Comparison of ENCODE assay signal across 14 cellular contexts in genomic region chr10:78838141-78838540, GRCh38.
DNase-seq lines count a peak whose midpoint lies in the region; ATAC-seq and TF ChIP-seq lines count a peak whose summit lies in the region.
"Had no signal": no experiment of that assay in that cellular context is flagged by ENCODE, and none has a peak within 500 bp of the region (broad histone marks: within the 10 kb centered on the region; RNA-seq: fewer than 3 reads in every experiment).

No MANE protein-coding gene starts in this region.

- no peak overlapping the region for H3K4me3 ChIP-seq in PC-3 (ENCODE audit: low read length)
- H3K4me3 ChIP-seq in fibroblast of the aortic adventitia (ENCODE audit: low read depth, low read length) = no peak overlapping the region
- H3K4me3 ChIP-seq in upper lobe of right lung = no peak overlapping the region
- no peak overlapping the region for H3K4me3 ChIP-seq in heart right ventricle
- H3K4me3 ChIP-seq: BLaER1 treated with 17β-estradiol and CSF1 and Interleukin-3, amounts not matched to agents 10 nM and 100 nM had no signal

- no peak overlapping the region for H2AFZ ChIP-seq in PC-3 (ENCODE audit: low read length)

- no peaks in the 10 kb centered on the region for H3K36me3 ChIP-seq in PC-3 (ENCODE audit: low read depth, low read length)
- no peaks in the 10 kb centered on the region for H3K36me3 ChIP-seq in upper lobe of right lung
- H3K36me3 ChIP-seq in heart right ventricle = no peaks in the 10 kb centered on the region
- H3K36me3 ChIP-seq: BLaER1 treated with 17β-estradiol and CSF1 and Interleukin-3, amounts not matched to agents 10 nM and 100 nM had no signal

- peaks cover 36% of the 10 kb centered on the region for H3K27me3 Mint-ChIP-seq in activated T-cell treated with anti-CD3 and anti-CD28 coated beads, Interleukin-2, amount 50 U/mL, for 72 hours (ENCODE audit: low read depth)

- DNase-seq in PC-3 (no peak), astrocyte of the hippocampus (ENCODE audit: low read depth, low spot score) (peak; percentile 46), fibroblast of the aortic adventitia (ENCODE audit: low read depth) (peak; percentile 63), upper lobe of right lung (no peak), heart right ventricle (no peak)
- DNase-seq in activated T-cell treated with anti-CD3 and anti-CD28 coated beads, Interleukin-2, amount 50 U/mL, for 72 hours = no peak
- DNase-seq: Caco-2; CD4-positive, CD25-positive, alpha-beta regulatory T cell; CD8-positive, alpha-beta memory T cell; GDM1; HCEC 1CT had no signal

- H3F3A ChIP-seq in PC-3 (ENCODE audit: low read length, unreplicated experiment) = no peaks in the 10 kb centered on the region

- H3K4me1 ChIP-seq in PC-3 (ENCODE audit: insufficient read depth, low read length) (no peaks in the 10 kb centered on the region), upper lobe of right lung (no peaks in the 10 kb centered on the region), heart right ventricle (no peaks in the 10 kb centered on the region)
- H3K4me1 ChIP-seq: Caco-2 had no signal

- no peak overlapping the region for H3K9ac ChIP-seq in PC-3 (ENCODE audit: low read length)
- H3K9ac ChIP-seq: BLaER1 treated with 17β-estradiol and CSF1 and Interleukin-3, amounts not matched to agents 10 nM and 100 nM had no signal

- intact Hi-C loops in PC-3 (cut with micrococcal nuclease) (no loop called here), upper lobe of right lung (cut with DNase I) (no loop called here), heart right ventricle (cut with DNase I) (no loop called here)

- no peaks in the 10 kb centered on the region for H4K20me1 ChIP-seq in PC-3 (ENCODE audit: low read length)
- H4K20me1 ChIP-seq: BLaER1 treated with 17β-estradiol and CSF1 and Interleukin-3, amounts not matched to agents 10 nM and 100 nM had no signal

- H3K4me3 Mint-ChIP-seq in activated T-cell treated with anti-CD3 and anti-CD28 coated beads, Interleukin-2, amount 50 U/mL, for 72 hours = no peak overlapping the region
- H3K4me3 Mint-ChIP-seq: B cell; CD4-positive, CD25-positive, alpha-beta regulatory T cell; CD8-positive, alpha-beta memory T cell had no signal

- no peaks in the 10 kb centered on the region for H3K9me3 ChIP-seq in PC-3 (ENCODE audit: low read length)
- H3K9me3 ChIP-seq in upper lobe of right lung = no peaks in the 10 kb centered on the region
- H3K9me3 ChIP-seq in heart right ventricle = peaks cover 0 to 12% (median 0%) of the 10 kb centered on the region in 11 donors

- H3K4me2 ChIP-seq in PC-3 (ENCODE audit: low read length) = no peak overlapping the region
- H3K4me2 ChIP-seq: BLaER1 treated with 17β-estradiol and CSF1 and Interleukin-3, amounts not matched to agents 10 nM and 100 nM had no signal

- H3K27ac ChIP-seq in PC-3 (ENCODE audit: low read length) (no peak overlapping the region), upper lobe of right lung (no peak overlapping the region), heart right ventricle (no peak overlapping the region)
- H3K27ac ChIP-seq: BLaER1 treated with 17β-estradiol and CSF1 and Interleukin-3, amounts not matched to agents 10 nM and 100 nM had no signal

- 58 to 79% methylated on average over 3 of the region's 3 CpGs for WGBS in heart right ventricle, 2 donors

- H3K4me1 Mint-ChIP-seq in activated T-cell treated with anti-CD3 and anti-CD28 coated beads, Interleukin-2, amount 50 U/mL, for 72 hours (ENCODE audit: low read depth) = no peaks in the 10 kb centered on the region
- H3K4me1 Mint-ChIP-seq: B cell; CD4-positive, CD25-positive, alpha-beta regulatory T cell; CD8-positive, alpha-beta memory T cell had no signal

- no peaks in the 10 kb centered on the region for H3K79me2 ChIP-seq in PC-3 (ENCODE audit: low read length)

- ATAC-seq in PC-3 = peak; percentile 33
- ATAC-seq in upper lobe of right lung = peak; percentile 33
- ATAC-seq in heart right ventricle = no peak
- no peak for ATAC-seq in activated T-cell treated with anti-CD3 and anti-CD28 coated beads, Interleukin-2, amount 50 U/mL, for 72 hours (replicated peaks in 1 of 2)
- no peak for ATAC-seq in GM18909 (IDR thresholded peaks at IDR 0.05; ENCODE audit: poor library complexity, unreplicated experiment)

- H3K9me3 Mint-ChIP-seq in activated T-cell treated with anti-CD3 and anti-CD28 coated beads, Interleukin-2, amount 50 U/mL, for 72 hours = peaks cover 3 to 7% of the 10 kb centered on the region in 2 donors

- peaks cover 10% of the 10 kb centered on the region; the same call in 1 of the 2 replicates for H3K9me2 ChIP-seq in PC-3 (replicated peaks; ENCODE audit: low read length)

- no peak overlapping the region for H3K27ac Mint-ChIP-seq in activated T-cell treated with anti-CD3 and anti-CD28 coated beads, Interleukin-2, amount 50 U/mL, for 72 hours
- H3K27ac Mint-ChIP-seq: B cell; CD4-positive, CD25-positive, alpha-beta regulatory T cell had no signal

- CTCF ChIA-PET in PC-3 (lab: Charles Lee) = interaction anchor here (0.5 to 0.6 kb wide), 2 partner anchors 231 to 522 kb away, joined by 3 read pairs; no protein-coding TSS in a partner anchor

- BruUV-seq in PC-3 (replicated peaks; lab: Mats Ljungman, UMichigan) = no TSS peak

- H3K27me3 ChIP-seq in PC-3 (ENCODE audit: low read length) (peaks cover 40% of the 10 kb centered on the region), upper lobe of right lung (no peaks in the 10 kb centered on the region), heart right ventricle (peaks cover 0 to 4% (median 0%) of the 10 kb centered on the region in 7 donors)
- H3K27me3 ChIP-seq: BLaER1 treated with 17β-estradiol and CSF1 and Interleukin-3, amounts not matched to agents 10 nM and 100 nM had no signal

- H3K36me3 Mint-ChIP-seq in activated T-cell treated with anti-CD3 and anti-CD28 coated beads, Interleukin-2, amount 50 U/mL, for 72 hours (ENCODE audit: insufficient read depth in 2 of 2) = no peaks in the 10 kb centered on the region
- H3K36me3 Mint-ChIP-seq: CD4-positive, CD25-positive, alpha-beta regulatory T cell; CD8-positive, alpha-beta memory T cell had no signal

- no peak for TF ChIP-seq CTCF in PC-3 (conservative IDR thresholded peaks at IDR 0.05; ENCODE audit: low read depth, low read length)
- TF ChIP-seq CTCF in fibroblast of the aortic adventitia (IDR thresholded peaks at IDR 0.05; ENCODE audit: insufficient read depth, low read length) = no peak
- no peak for TF ChIP-seq CTCF in upper lobe of right lung (IDR thresholded peaks at IDR 0.05)
- TF ChIP-seq CTCF in heart right ventricle (IDR thresholded peaks at IDR 0.05) = no peak

- POLR2A ChIA-PET in PC-3 (lab: Charles Lee; ENCODE audit: unreplicated experiment) = no interaction called here

Comparison
In these comparisons a context has a peak if more than half of its experiments do, and no peak if none do; other contexts are left out.
1. ATAC-seq: peak in PC-3 (single experiment) and upper lobe of right lung (single experiment); none in heart right ventricle (0 of 8), activated T-cell treated with anti-CD3 and anti-CD28 coated beads, Interleukin-2, amount 50 U/mL, for 72 hours (0 of 2) and GM18909 (single experiment).
2. DNase-seq: peak in astrocyte of the hippocampus (single experiment) and fibroblast of the aortic adventitia (single experiment); none in PC-3 (single experiment), upper lobe of right lung (single experiment), heart right ventricle (0 of 2) and activated T-cell treated with anti-CD3 and anti-CD28 coated beads, Interleukin-2, amount 50 U/mL, for 72 hours (0 of 2).